Comparison of ENCODE assay signal across 19 cellular contexts in the genomic region with DNA sequence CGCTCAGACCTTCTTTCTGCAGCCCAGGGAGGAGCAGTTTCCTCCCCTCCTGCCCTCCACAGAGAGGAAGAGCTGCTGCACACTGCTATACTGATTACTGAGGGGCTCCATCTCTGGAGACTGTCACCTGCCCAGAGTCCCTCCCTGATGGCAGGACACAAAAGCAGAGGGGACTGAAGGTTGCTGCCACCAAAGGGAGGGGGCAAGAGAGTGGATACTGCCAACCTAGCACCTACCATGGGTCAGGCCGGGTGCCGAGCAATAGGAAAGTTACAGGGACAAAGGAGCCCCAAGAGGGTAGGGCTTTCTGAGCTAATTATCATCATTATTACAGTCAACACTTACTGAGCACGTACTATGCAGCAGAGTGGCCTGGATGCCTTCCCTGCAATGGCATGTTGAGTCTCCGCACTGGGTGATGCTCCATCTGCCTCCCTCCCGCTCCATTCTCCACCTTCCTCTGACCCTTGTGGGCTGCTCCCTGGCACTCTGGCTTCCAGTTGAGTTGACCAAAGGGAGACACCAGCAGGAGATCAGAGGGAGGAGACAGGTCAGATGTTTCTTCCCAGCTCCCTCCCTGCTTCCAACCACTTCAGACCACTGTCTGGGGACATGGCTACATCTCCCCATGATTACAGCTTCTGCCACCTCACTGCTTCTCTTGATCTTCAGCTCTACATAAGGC. TPM values are rescaled to one million over a fixed set of nuclear protein-coding genes. Genes with fewer than 3 reads are reported as not detected.
DNase-seq lines count a peak whose midpoint lies in the region; ATAC-seq and TF ChIP-seq lines count a peak whose summit lies in the region.
"Had no signal": no experiment of that assay in that cellular context is flagged by ENCODE, and none has a peak within 500 bp of the region (broad histone marks: within the 10 kb centered on the region; RNA-seq: fewer than 3 reads in every experiment).

No MANE protein-coding gene starts in this region.

- peaks cover 12% of the 10 kb centered on the region for H3K4me1 ChIP-seq in CD8-positive, alpha-beta memory T cell (ENCODE audit: insufficient read depth, low read length)
- no peaks in the 10 kb centered on the region for H3K4me1 ChIP-seq in naive thymus-derived CD4-positive, alpha-beta T cell (ENCODE audit: control insufficient read depth in 2 of 2, insufficient read depth in 2 of 2, low read length in 2 of 2)
- H3K4me1 ChIP-seq in left lung = no peaks in the 10 kb centered on the region
- H3K4me1 ChIP-seq: Peyer's patch had no signal

- intact Hi-C loops in activated T-helper 1 cell treated with anti-CD3 and anti-CD28 coated beads, Interleukin-12 subunit alpha, Interleukin-12 subunit beta, Interleukin-2, Interleukin-4 antibody, amounts not matched to agents 30 ng/mL and 10 ng/mL and 1 ng/mL, durations not matched to agents 14 hours and 24 hours and 36 hours (cut with micrococcal nuclease) = no loop called here
- intact Hi-C loops in naive thymus-derived CD4-positive, alpha-beta T cell (cut with micrococcal nuclease) = no loop called here
- intact Hi-C loops in left lung (cut with DNase I) = no loop called here

- no peak for ATAC-seq in naive thymus-derived CD4-positive, alpha-beta T cell
- ATAC-seq in left lung (no peak), GM19397 (IDR thresholded peaks at IDR 0.05; ENCODE audit: unreplicated experiment) (no peak)

- CTCF ChIA-PET in AG04450 (lab: Charles Lee) = no interaction called here
- CTCF ChIA-PET in CD8-positive, alpha-beta memory T cell (lab: Charles Lee) = interaction anchor here (1.0 to 1.2 kb wide), 2 partner anchors 12 to 274 kb away, joined by 3 read pairs; no protein-coding TSS in a partner anchor
- CTCF ChIA-PET in naive thymus-derived CD4-positive, alpha-beta T cell (lab: Charles Lee) = interaction anchor here (0.8 to 1.5 kb wide), 3 partner anchors 31 to 253 kb away, joined by 3 to 7 read pairs (median 4); no protein-coding TSS in a partner anchor

- POLR2A ChIA-PET in AG04450 (lab: Yijun Ruan, JAX) = no interaction called here
- POLR2A ChIA-PET in CD8-positive, alpha-beta memory T cell (lab: Charles Lee) = no interaction called here
- POLR2A ChIA-PET in naive thymus-derived CD4-positive, alpha-beta T cell (lab: Charles Lee) = no interaction called here

- H3K27me3 Mint-ChIP-seq in CD8-positive, alpha-beta memory T cell = peaks cover 16 to 33% of the 10 kb centered on the region in 2 donors
- peaks cover 8% of the 10 kb centered on the region for H3K27me3 Mint-ChIP-seq in activated T-helper 1 cell treated with anti-CD3 and anti-CD28 coated beads, Interleukin-12 subunit alpha, Interleukin-12 subunit beta, Interleukin-2, Interleukin-4 antibody, amounts not matched to agents 30 ng/mL and 10 ng/mL and 1 ng/mL, durations not matched to agents 14 hours and 24 hours and 36 hours (ENCODE audit: insufficient read depth)
- H3K27me3 Mint-ChIP-seq in naive thymus-derived CD4-positive, alpha-beta T cell = peaks cover 0 to 8% (median 0%) of the 10 kb centered on the region in 5 donors

- TF ChIP-seq POLR2A in erythroblast (IDR thresholded peaks at IDR 0.05; ENCODE audit: low read length) = no peak

- H3K9me3 Mint-ChIP-seq in CD8-positive, alpha-beta memory T cell = no peaks in the 10 kb centered on the region
- H3K9me3 Mint-ChIP-seq in activated T-helper 1 cell treated with anti-CD3 and anti-CD28 coated beads, Interleukin-12 subunit alpha, Interleukin-12 subunit beta, Interleukin-2, Interleukin-4 antibody, amounts not matched to agents 30 ng/mL and 10 ng/mL and 1 ng/mL, durations not matched to agents 14 hours and 24 hours and 36 hours = no peaks in the 10 kb centered on the region
- H3K9me3 Mint-ChIP-seq in naive thymus-derived CD4-positive, alpha-beta T cell = peaks cover 0 to 1% (median 0%) of the 10 kb centered on the region in 11 donors
- H3K9me3 Mint-ChIP-seq: activated B cell treated with CpG ODN at 0.5 μM for 24 hours had no signal

- no peak for DNase-seq in AG04450 (ENCODE audit: low read depth, low spot score)
- no peak for DNase-seq in CD8-positive, alpha-beta memory T cell
- no peak for DNase-seq in activated T-helper 1 cell treated with anti-CD3 and anti-CD28 coated beads, Interleukin-12 subunit alpha, Interleukin-12 subunit beta, Interleukin-2, Interleukin-4 antibody, amounts not matched to agents 30 ng/mL and 10 ng/mL and 1 ng/mL, durations not matched to agents 14 hours and 24 hours and 36 hours (ENCODE audit: low spot score)
- no peak for DNase-seq in naive thymus-derived CD4-positive, alpha-beta T cell
- no peak for DNase-seq in COR-L47 (lab: John Stamatoyannopoulos, UW)
- no peak for DNase-seq in left lung
- DNase-seq in erythroblast (lab: John Stamatoyannopoulos, UW) = no peak
- DNase-seq: activated B cell treated with CpG ODN at 0.5 μM for 24 hours, DND-41, Kasumi-1, NCI-H1105, NCI-H2171, NCI-H82, Peyer's patch had no signal

- H3K27me3 ChIP-seq in AG04450 (ENCODE audit: control insufficient read depth, insufficient read depth, low read length) (no peaks in the 10 kb centered on the region), left lung (peaks cover 0 to 88% of the 10 kb centered on the region in 2 donors)
- no peaks in the 10 kb centered on the region for H3K27me3 ChIP-seq in CD8-positive, alpha-beta memory T cell (ENCODE audit: insufficient read depth, low read length, poor library complexity, severe bottlenecking)
- no peaks in the 10 kb centered on the region for H3K27me3 ChIP-seq in naive thymus-derived CD4-positive, alpha-beta T cell (ENCODE audit: control insufficient read depth in 2 of 2, insufficient read depth in 2 of 2, low read length in 2 of 2)
- H3K27me3 ChIP-seq: Peyer's patch had no signal

- H3K9me3 ChIP-seq in AG04450 (ENCODE audit: control insufficient read depth, insufficient read depth, low read length) (no peaks in the 10 kb centered on the region), left lung (no peaks in the 10 kb centered on the region)
- no peaks in the 10 kb centered on the region for H3K9me3 ChIP-seq in CD8-positive, alpha-beta memory T cell (ENCODE audit: low read length)
- no peaks in the 10 kb centered on the region for H3K9me3 ChIP-seq in naive thymus-derived CD4-positive, alpha-beta T cell (ENCODE audit: control insufficient read depth in 2 of 3, low read length in 3 of 3)
- H3K9me3 ChIP-seq: Peyer's patch had no signal

- H3K36me3 Mint-ChIP-seq in CD8-positive, alpha-beta memory T cell = no peaks in the 10 kb centered on the region
- no peaks in the 10 kb centered on the region for H3K36me3 Mint-ChIP-seq in activated T-helper 1 cell treated with anti-CD3 and anti-CD28 coated beads, Interleukin-12 subunit alpha, Interleukin-12 subunit beta, Interleukin-2, Interleukin-4 antibody, amounts not matched to agents 30 ng/mL and 10 ng/mL and 1 ng/mL, durations not matched to agents 14 hours and 24 hours and 36 hours (ENCODE audit: low read depth)
- H3K36me3 Mint-ChIP-seq in naive thymus-derived CD4-positive, alpha-beta T cell = no peaks in the 10 kb centered on the region

- H3K27ac ChIP-seq in AG04450 (ENCODE audit: low read depth, low read length) (peak overlapping the region; percentile 21), left lung (no peak overlapping the region)
- H3K27ac ChIP-seq in CD8-positive, alpha-beta memory T cell (ENCODE audit: low read depth, low read length) = no peak overlapping the region
- no peak overlapping the region for H3K27ac ChIP-seq in naive thymus-derived CD4-positive, alpha-beta T cell (ENCODE audit: low read depth, low read length)
- H3K27ac ChIP-seq: C4-2B, coronary artery, Peyer's patch had no signal

- H3K4me3 ChIP-seq in AG04450 (ENCODE audit: low read depth, low read length) (no peak overlapping the region), left lung (no peak overlapping the region)
- no peak overlapping the region for H3K4me3 ChIP-seq in CD8-positive, alpha-beta memory T cell (ENCODE audit: low read length)
- no peak overlapping the region for H3K4me3 ChIP-seq in naive thymus-derived CD4-positive, alpha-beta T cell (ENCODE audit: low read length)
- H3K4me3 ChIP-seq: coronary artery, Peyer's patch had no signal

- H3K4me3 Mint-ChIP-seq in CD8-positive, alpha-beta memory T cell = no peak overlapping the region
- peak overlapping the region; percentile 2 for H3K4me3 Mint-ChIP-seq in activated T-helper 1 cell treated with anti-CD3 and anti-CD28 coated beads, Interleukin-12 subunit alpha, Interleukin-12 subunit beta, Interleukin-2, Interleukin-4 antibody, amounts not matched to agents 30 ng/mL and 10 ng/mL and 1 ng/mL, durations not matched to agents 14 hours and 24 hours and 36 hours
- peak overlapping the region in 7 of 10 donors; percentile 1 to 51 (median 16) for H3K4me3 Mint-ChIP-seq in naive thymus-derived CD4-positive, alpha-beta T cell
- H3K4me3 Mint-ChIP-seq: activated B cell treated with CpG ODN at 0.5 μM for 24 hours had no signal

- H3K27ac Mint-ChIP-seq in CD8-positive, alpha-beta memory T cell = peak overlapping the region in 6 of 8 donors; percentile 11 to 84 (median 44)
- peak overlapping the region; percentile 77 for H3K27ac Mint-ChIP-seq in activated T-helper 1 cell treated with anti-CD3 and anti-CD28 coated beads, Interleukin-12 subunit alpha, Interleukin-12 subunit beta, Interleukin-2, Interleukin-4 antibody, amounts not matched to agents 30 ng/mL and 10 ng/mL and 1 ng/mL, durations not matched to agents 14 hours and 24 hours and 36 hours
- H3K27ac Mint-ChIP-seq in naive thymus-derived CD4-positive, alpha-beta T cell = peak overlapping the region; percentile 23 to 92 (median 65)
- H3K27ac Mint-ChIP-seq: activated B cell treated with CpG ODN at 0.5 μM for 24 hours, progenitor cell of endocrine pancreas had no signal

- H3K36me3 ChIP-seq in CD8-positive, alpha-beta memory T cell (ENCODE audit: insufficient read depth, low read length) = no peaks in the 10 kb centered on the region
- no peaks in the 10 kb centered on the region for H3K36me3 ChIP-seq in naive thymus-derived CD4-positive, alpha-beta T cell (ENCODE audit: control insufficient read depth in 2 of 3, insufficient read depth in 3 of 3, low read length in 3 of 3)
- H3K36me3 ChIP-seq in left lung = no peaks in the 10 kb centered on the region
- H3K36me3 ChIP-seq: Peyer's patch had no signal

- H3K4me1 Mint-ChIP-seq in CD8-positive, alpha-beta memory T cell = peaks cover 7 to 20% (median 9%) of the 10 kb centered on the region in 3 donors
- peaks cover 31% of the 10 kb centered on the region for H3K4me1 Mint-ChIP-seq in activated T-helper 1 cell treated with anti-CD3 and anti-CD28 coated beads, Interleukin-12 subunit alpha, Interleukin-12 subunit beta, Interleukin-2, Interleukin-4 antibody, amounts not matched to agents 30 ng/mL and 10 ng/mL and 1 ng/mL, durations not matched to agents 14 hours and 24 hours and 36 hours (ENCODE audit: low read depth)
- peaks cover 16 to 31% (median 23%) of the 10 kb centered on the region in 7 donors for H3K4me1 Mint-ChIP-seq in naive thymus-derived CD4-positive, alpha-beta T cell
- H3K4me1 Mint-ChIP-seq: activated B cell treated with CpG ODN at 0.5 μM for 24 hours had no signal

- TF ChIP-seq CTCF in AG04450 (IDR thresholded peaks at IDR 0.05; ENCODE audit: low read depth, low read length) = no peak
- no peak for TF ChIP-seq CTCF in left lung (IDR thresholded peaks at IDR 0.05)

RNA-seq across cellular contexts. Expression of a gene that starts 2.5 kb away (rescaled TPM):
- 0.04 TPM in 1 of 2 replicates, not detected in the other for polyA plus RNA-seq in AG04450 (2011; rRNA removed)
- polyA minus RNA-seq in AG04450 (2011; rRNA and poly(A)+ RNA removed) = not detected in 2 replicates
- not detected for total RNA-seq in CD8-positive, alpha-beta memory T cell
- polyA plus RNA-seq in CD8-positive, alpha-beta memory T cell = not detected
- not detected in 2 replicates for total RNA-seq in activated T-helper 1 cell treated with anti-CD3 and anti-CD28 coated beads, Interleukin-12 subunit alpha, Interleukin-12 subunit beta, Interleukin-2, Interleukin-4 antibody, amounts not matched to agents 30 ng/mL and 10 ng/mL and 1 ng/mL, durations not matched to agents 14 hours and 24 hours and 36 hours
- not detected for total RNA-seq in naive thymus-derived CD4-positive, alpha-beta T cell
- not detected for polyA plus RNA-seq in naive thymus-derived CD4-positive, alpha-beta T cell
- total RNA-seq in left lung = under 1 TPM; 0.32 to 0.58 TPM
- total RNA-seq: activated B cell treated with CpG ODN at 0.5 μM for 24 hours, frontal cortex, Peyer's patch, progenitor cell of endocrine pancreas had no signal

RNA-seq across cellular contexts. Expression of a gene that starts 12.2 kb away (rescaled TPM):
- not detected in 2 replicates for polyA plus RNA-seq in AG04450 (2011; rRNA removed)
- polyA minus RNA-seq in AG04450 (2011; rRNA and poly(A)+ RNA removed) = not detected in 2 replicates
- total RNA-seq in CD8-positive, alpha-beta memory T cell = not detected
- polyA plus RNA-seq in CD8-positive, alpha-beta memory T cell = not detected
- total RNA-seq in activated T-helper 1 cell treated with anti-CD3 and anti-CD28 coated beads, Interleukin-12 subunit alpha, Interleukin-12 subunit beta, Interleukin-2, Interleukin-4 antibody, amounts not matched to agents 30 ng/mL and 10 ng/mL and 1 ng/mL, durations not matched to agents 14 hours and 24 hours and 36 hours = not detected in 2 replicates
- total RNA-seq in naive thymus-derived CD4-positive, alpha-beta T cell = not detected
- polyA plus RNA-seq in naive thymus-derived CD4-positive, alpha-beta T cell = not detected
- not detected for total RNA-seq in left lung
- total RNA-seq: activated B cell treated with CpG ODN at 0.5 μM for 24 hours, frontal cortex, Peyer's patch, progenitor cell of endocrine pancreas had no signal

RNA-seq across cellular contexts. Expression of a gene that starts 22.7 kb away (rescaled TPM):
- polyA plus RNA-seq in AG04450 (2011; rRNA removed) = 0.04 and 0.16 TPM in 2 replicates
- polyA minus RNA-seq in AG04450 (2011; rRNA and poly(A)+ RNA removed) = 0.09 TPM in 1 of 2 replicates, not detected in the other
- not detected for total RNA-seq in CD8-positive, alpha-beta memory T cell
- not detected for polyA plus RNA-seq in CD8-positive, alpha-beta memory T cell
- not detected in 2 replicates for total RNA-seq in activated T-helper 1 cell treated with anti-CD3 and anti-CD28 coated beads, Interleukin-12 subunit alpha, Interleukin-12 subunit beta, Interleukin-2, Interleukin-4 antibody, amounts not matched to agents 30 ng/mL and 10 ng/mL and 1 ng/mL, durations not matched to agents 14 hours and 24 hours and 36 hours
- total RNA-seq in naive thymus-derived CD4-positive, alpha-beta T cell = not detected
- not detected for polyA plus RNA-seq in naive thymus-derived CD4-positive, alpha-beta T cell
- total RNA-seq in left lung = 1 to 10 TPM in 1 of 2 donors, under 1 TPM in 1; 0.47 to 9.4 TPM
- total RNA-seq: activated B cell treated with CpG ODN at 0.5 μM for 24 hours, frontal cortex, Peyer's patch had no signal

RNA-seq across cellular contexts. Expression of a gene that starts 40.7 kb away (rescaled TPM):
- not detected in 2 replicates for polyA plus RNA-seq in AG04450 (2011; rRNA removed)
- polyA minus RNA-seq in AG04450 (2011; rRNA and poly(A)+ RNA removed) = not detected in 2 replicates
- not detected for total RNA-seq in CD8-positive, alpha-beta memory T cell
- not detected for polyA plus RNA-seq in CD8-positive, alpha-beta memory T cell
- total RNA-seq in activated T-helper 1 cell treated with anti-CD3 and anti-CD28 coated beads, Interleukin-12 subunit alpha, Interleukin-12 subunit beta, Interleukin-2, Interleukin-4 antibody, amounts not matched to agents 30 ng/mL and 10 ng/mL and 1 ng/mL, durations not matched to agents 14 hours and 24 hours and 36 hours = 0.08 TPM in 1 of 2 replicates, not detected in the other
- not detected for total RNA-seq in naive thymus-derived CD4-positive, alpha-beta T cell
- not detected for polyA plus RNA-seq in naive thymus-derived CD4-positive, alpha-beta T cell
- not detected for total RNA-seq in left lung
- total RNA-seq: activated B cell treated with CpG ODN at 0.5 μM for 24 hours, frontal cortex, Peyer's patch, progenitor cell of endocrine pancreas had no signal

RNA-seq across cellular contexts. Expression of a gene that starts 59.5 kb away (rescaled TPM):
- polyA plus RNA-seq in AG04450 (2011; rRNA removed) = not detected in 2 replicates
- polyA minus RNA-seq in AG04450 (2011; rRNA and poly(A)+ RNA removed) = not detected in 2 replicates
- total RNA-seq in CD8-positive, alpha-beta memory T cell = not detected
- not detected for polyA plus RNA-seq in CD8-positive, alpha-beta memory T cell
- not detected in 2 replicates for total RNA-seq in activated T-helper 1 cell treated with anti-CD3 and anti-CD28 coated beads, Interleukin-12 subunit alpha, Interleukin-12 subunit beta, Interleukin-2, Interleukin-4 antibody, amounts not matched to agents 30 ng/mL and 10 ng/mL and 1 ng/mL, durations not matched to agents 14 hours and 24 hours and 36 hours
- total RNA-seq in naive thymus-derived CD4-positive, alpha-beta T cell = not detected
- polyA plus RNA-seq in naive thymus-derived CD4-positive, alpha-beta T cell = not detected
- total RNA-seq in left lung = not detected
- total RNA-seq: activated B cell treated with CpG ODN at 0.5 μM for 24 hours, frontal cortex, Peyer's patch, progenitor cell of endocrine pancreas had no signal

Comparison
In these comparisons a context has a peak if more than half of its experiments do, and no peak if none do; other contexts are left out.
1. H3K4me3 Mint-ChIP-seq: peak in activated T-helper 1 cell treated with anti-CD3 and anti-CD28 coated beads, Interleukin-12 subunit alpha, Interleukin-12 subunit beta, Interleukin-2, Interleukin-4 antibody, amounts not matched to agents 30 ng/mL and 10 ng/mL and 1 ng/mL, durations not matched to agents 14 hours and 24 hours and 36 hours (single experiment) and naive thymus-derived CD4-positive, alpha-beta T cell (7 of 10); none in CD8-positive, alpha-beta memory T cell (0 of 7).
2. Peak in every context shown above with its lines, with median percentiles within 50 percentile points of each other: H3K27ac Mint-ChIP-seq.